In genomic region chr12:116673713-116674112, GRCh38 we compare ENCODE assay signal across 13 cellular contexts.
DNase-seq lines count a peak whose midpoint lies in the region; ATAC-seq and TF ChIP-seq lines count a peak whose summit lies in the region.
"Had no signal": no experiment of that assay in that cellular context is flagged by ENCODE, and none has a peak within 500 bp of the region (broad histone marks: within the 10 kb centered on the region; RNA-seq: fewer than 3 reads in every experiment).

No MANE protein-coding gene starts in this region.

- intact Hi-C loops in right lobe of liver (cut with DNase I), result no loop called here

- H3K36me3 Mint-ChIP-seq in GM23338 (ENCODE audit: low read depth), result no peaks in the 10 kb centered on the region

- H2AFZ ChIP-seq in GM23338, result no peak overlapping the region

- H3K27ac Mint-ChIP-seq in GM23338, result no peak overlapping the region

- no peak overlapping the region for H3K27ac ChIP-seq in GM23338 (ENCODE audit: low read depth)
- H3K27ac ChIP-seq in right lobe of liver, result no peak overlapping the region
- H3K27ac ChIP-seq: testis had no signal

- peaks cover 10% of the 10 kb centered on the region for H3K27me3 Mint-ChIP-seq in GM23338 (ENCODE audit: insufficient read depth, low read depth, poor library complexity)

- H3K79me2 ChIP-seq in GM23338 (replicated peaks; ENCODE audit: insufficient read depth), result no peaks in the 10 kb centered on the region

- H3K9me3 ChIP-seq in right lobe of liver, result no peaks in the 10 kb centered on the region
- H3K9me3 ChIP-seq: testis had no signal

- H3K9me3 Mint-ChIP-seq in GM23338, result no peaks in the 10 kb centered on the region

- no peak overlapping the region for H3K4me3 ChIP-seq in GM23338
- H3K4me3 ChIP-seq in right lobe of liver, result no peak overlapping the region
- H3K4me3 ChIP-seq: testis had no signal

- H3K4me3 Mint-ChIP-seq in GM23338, result no peak overlapping the region

- DNase-seq in NCI-H2227 (lab: John Stamatoyannopoulos, UW; ENCODE audit: unreplicated experiment) (peak; percentile 22), NCI-H2227 treated with DMSO at 0.1 percent for 48 hours (lab: John Stamatoyannopoulos, UW) (no peak), GM23338 (ENCODE audit: low spot score) (peak; percentile 64), SW480 (ENCODE audit: low spot score) (peak; percentile 17), right lobe of liver (no peak), OCI-M2 (lab: John Stamatoyannopoulos, UW; ENCODE audit: unreplicated experiment) (no peak), HCEC 1CT (no peak), D341Med (ENCODE audit: low spot score) (no peak)
- DNase-seq: amygdala; midbrain; NCI-H1092; stimulated activated CD4-positive, alpha-beta T cell treated with anti-CD3 and anti-CD28 coated beads, Interleukin-15, amount 100 ng/mL, for 24 hours; testis had no signal

- H3F3A ChIP-seq in GM23338 (replicated peaks; ENCODE audit: low read depth), result no peaks in the 10 kb centered on the region

- H4K20me1 ChIP-seq in GM23338 (replicated peaks; ENCODE audit: insufficient read depth), result no peaks in the 10 kb centered on the region

- ATAC-seq in GM23338, result peak; percentile 56
- no peak for ATAC-seq in right lobe of liver

- H3K4me1 ChIP-seq in GM23338 (ENCODE audit: insufficient read depth) (no peaks in the 10 kb centered on the region; the same call in 1 of the 2 replicates), right lobe of liver (peaks cover 0 to 26% (median 12%) of the 10 kb centered on the region in 4 donors)
- H3K4me1 ChIP-seq: testis had no signal

- H3K4me2 ChIP-seq in GM23338, result no peak overlapping the region

- no peak for TF ChIP-seq POLR2A in right lobe of liver (IDR thresholded peaks at IDR 0.05)

- WGBS in right lobe of liver (ENCODE audit: insufficient coverage, low coverage, low lambda C conversion rate, missing lambda C conversion rate), result 64% methylated on average over 5 of the region's 7 CpGs

- H3K27me3 ChIP-seq in GM23338 (ENCODE audit: insufficient read depth) (no peaks in the 10 kb centered on the region), right lobe of liver (no peaks in the 10 kb centered on the region)
- H3K27me3 ChIP-seq: testis had no signal

- peaks cover 6% of the 10 kb centered on the region; the same call in 2 of the 3 replicates for H3K4me1 Mint-ChIP-seq in GM23338

- H3K9me2 ChIP-seq in GM23338 (ENCODE audit: insufficient read depth), result no peaks in the 10 kb centered on the region

- TF ChIP-seq CTCF in GM23338 (conservative IDR thresholded peaks at IDR 0.05; ENCODE audit: low read depth in 2 of 2) (peak; percentile 36 to 59; a peak in 3 of 4 replicates), right lobe of liver (IDR thresholded peaks at IDR 0.05) (peak in 3 of 4 donors; percentile 4 to 27 (median 5))

- H3K36me3 ChIP-seq in GM23338 (ENCODE audit: insufficient read depth), result no peaks in the 10 kb centered on the region
- H3K36me3 ChIP-seq in right lobe of liver, result no peaks in the 10 kb centered on the region

TF ChIP-seq in GM23338, 12 proteins besides CTCF, POLR2A, EP300 and RAD21:
- TF ChIP-seq CREB1 (CRISPR knock-in tag; IDR thresholded peaks at IDR 0.05; ENCODE audit: low read depth) (no peak), JUNB (IDR thresholded peaks at IDR 0.05; ENCODE audit: unreplicated experiment) (no peak), ZNF114 (CRISPR knock-in tag; IDR thresholded peaks at IDR 0.05) (no peak), POLR2AphosphoS5 (IDR thresholded peaks at IDR 0.05; ENCODE audit: low read depth) (no peak), EZH2 (IDR thresholded peaks at IDR 0.05; ENCODE audit: low read depth, unreplicated experiment) (no peak), ZNF331 (CRISPR knock-in tag; IDR thresholded peaks at IDR 0.05; ENCODE audit: low read depth) (no peak), STAT1 (IDR thresholded peaks at IDR 0.05; ENCODE audit: unreplicated experiment) (no peak), REST (IDR thresholded peaks at IDR 0.05; ENCODE audit: unreplicated experiment) (no peak)
- TF ChIP-seq, protein P1, sequence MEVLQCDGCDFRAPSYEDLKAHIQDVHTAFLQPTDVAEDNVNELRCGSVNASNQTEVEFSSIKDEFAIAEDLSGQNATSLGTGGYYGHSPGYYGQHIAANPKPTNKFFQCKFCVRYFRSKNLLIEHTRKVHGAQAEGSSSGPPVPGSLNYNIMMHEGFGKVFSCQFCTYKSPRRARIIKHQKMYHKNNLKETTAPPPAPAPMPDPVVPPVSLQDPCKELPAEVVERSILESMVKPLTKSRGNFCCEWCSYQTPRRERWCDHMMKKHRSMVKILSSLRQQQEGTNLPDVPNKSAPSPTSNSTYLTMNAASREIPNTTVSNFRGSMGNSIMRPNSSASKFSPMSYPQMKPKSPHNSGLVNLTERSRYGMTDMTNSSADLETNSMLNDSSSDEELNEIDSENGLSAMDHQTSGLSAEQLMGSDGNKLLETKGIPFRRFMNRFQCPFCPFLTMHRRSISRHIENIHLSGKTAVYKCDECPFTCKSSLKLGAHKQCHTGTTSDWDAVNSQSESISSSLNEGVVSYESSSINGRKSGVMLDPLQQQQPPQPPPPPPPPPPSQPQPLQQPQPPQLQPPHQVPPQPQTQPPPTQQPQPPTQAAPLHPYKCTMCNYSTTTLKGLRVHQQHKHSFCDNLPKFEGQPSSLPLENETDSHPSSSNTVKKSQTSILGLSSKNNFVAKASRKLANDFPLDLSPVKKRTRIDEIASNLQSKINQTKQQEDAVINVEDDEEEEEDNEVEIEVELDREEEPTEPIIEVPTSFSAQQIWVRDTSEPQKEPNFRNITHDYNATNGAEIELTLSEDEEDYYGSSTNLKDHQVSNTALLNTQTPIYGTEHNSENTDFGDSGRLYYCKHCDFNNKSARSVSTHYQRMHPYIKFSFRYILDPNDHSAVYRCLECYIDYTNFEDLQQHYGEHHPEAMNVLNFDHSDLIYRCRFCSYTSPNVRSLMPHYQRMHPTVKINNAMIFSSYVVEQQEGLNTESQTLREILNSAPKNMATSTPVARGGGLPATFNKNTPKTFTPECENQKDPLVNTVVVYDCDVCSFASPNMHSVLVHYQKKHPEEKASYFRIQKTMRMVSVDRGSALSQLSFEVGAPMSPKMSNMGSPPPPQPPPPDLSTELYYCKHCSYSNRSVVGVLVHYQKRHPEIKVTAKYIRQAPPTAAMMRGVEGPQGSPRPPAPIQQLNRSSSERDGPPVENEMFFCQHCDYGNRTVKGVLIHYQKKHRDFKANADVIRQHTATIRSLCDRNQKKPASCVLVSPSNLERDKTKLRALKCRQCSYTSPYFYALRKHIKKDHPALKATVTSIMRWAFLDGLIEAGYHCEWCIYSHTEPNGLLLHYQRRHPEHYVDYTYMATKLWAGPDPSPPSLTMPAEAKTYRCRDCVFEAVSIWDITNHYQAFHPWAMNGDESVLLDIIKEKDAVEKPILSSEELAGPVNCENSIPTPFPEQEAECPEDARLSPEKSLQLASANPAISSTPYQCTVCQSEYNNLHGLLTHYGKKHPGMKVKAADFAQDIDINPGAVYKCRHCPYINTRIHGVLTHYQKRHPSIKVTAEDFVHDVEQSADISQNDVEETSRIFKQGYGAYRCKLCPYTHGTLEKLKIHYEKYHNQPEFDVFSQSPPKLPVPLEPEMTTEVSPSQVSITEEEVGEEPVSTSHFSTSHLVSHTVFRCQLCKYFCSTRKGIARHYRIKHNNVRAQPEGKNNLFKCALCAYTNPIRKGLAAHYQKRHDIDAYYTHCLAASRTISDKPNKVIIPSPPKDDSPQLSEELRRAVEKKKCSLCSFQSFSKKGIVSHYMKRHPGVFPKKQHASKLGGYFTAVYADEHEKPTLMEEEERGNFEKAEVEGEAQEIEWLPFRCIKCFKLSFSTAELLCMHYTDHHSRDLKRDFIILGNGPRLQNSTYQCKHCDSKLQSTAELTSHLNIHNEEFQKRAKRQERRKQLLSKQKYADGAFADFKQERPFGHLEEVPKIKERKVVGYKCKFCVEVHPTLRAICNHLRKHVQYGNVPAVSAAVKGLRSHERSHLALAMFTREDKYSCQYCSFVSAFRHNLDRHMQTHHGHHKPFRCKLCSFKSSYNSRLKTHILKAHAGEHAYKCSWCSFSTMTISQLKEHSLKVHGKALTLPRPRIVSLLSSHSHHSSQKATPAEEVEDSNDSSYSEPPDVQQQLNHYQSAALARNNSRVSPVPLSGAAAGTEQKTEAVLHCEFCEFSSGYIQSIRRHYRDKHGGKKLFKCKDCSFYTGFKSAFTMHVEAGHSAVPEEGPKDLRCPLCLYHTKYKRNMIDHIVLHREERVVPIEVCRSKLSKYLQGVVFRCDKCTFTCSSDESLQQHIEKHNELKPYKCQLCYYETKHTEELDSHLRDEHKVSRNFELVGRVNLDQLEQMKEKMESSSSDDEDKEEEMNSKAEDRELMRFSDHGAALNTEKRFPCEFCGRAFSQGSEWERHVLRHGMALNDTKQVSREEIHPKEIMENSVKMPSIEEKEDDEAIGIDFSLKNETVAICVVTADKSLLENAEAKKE (CRISPR knock-in tag; IDR thresholded peaks at IDR 0.05), result no peak
TF ChIP-seq in GM23338: peak in this region for 0.

Comparison
In these comparisons a context has a peak if more than half of its experiments do, and no peak if none do; other contexts are left out.
1. DNase-seq: peak in NCI-H2227 (single experiment), GM23338 (single experiment) and SW480 (single experiment); none in NCI-H2227 treated with DMSO at 0.1 percent for 48 hours (single experiment), right lobe of liver (0 of 3), OCI-M2 (single experiment), HCEC 1CT (single experiment) and D341Med (single experiment).